ENCODE assay signal across 11 cellular contexts in the genomic region with DNA sequence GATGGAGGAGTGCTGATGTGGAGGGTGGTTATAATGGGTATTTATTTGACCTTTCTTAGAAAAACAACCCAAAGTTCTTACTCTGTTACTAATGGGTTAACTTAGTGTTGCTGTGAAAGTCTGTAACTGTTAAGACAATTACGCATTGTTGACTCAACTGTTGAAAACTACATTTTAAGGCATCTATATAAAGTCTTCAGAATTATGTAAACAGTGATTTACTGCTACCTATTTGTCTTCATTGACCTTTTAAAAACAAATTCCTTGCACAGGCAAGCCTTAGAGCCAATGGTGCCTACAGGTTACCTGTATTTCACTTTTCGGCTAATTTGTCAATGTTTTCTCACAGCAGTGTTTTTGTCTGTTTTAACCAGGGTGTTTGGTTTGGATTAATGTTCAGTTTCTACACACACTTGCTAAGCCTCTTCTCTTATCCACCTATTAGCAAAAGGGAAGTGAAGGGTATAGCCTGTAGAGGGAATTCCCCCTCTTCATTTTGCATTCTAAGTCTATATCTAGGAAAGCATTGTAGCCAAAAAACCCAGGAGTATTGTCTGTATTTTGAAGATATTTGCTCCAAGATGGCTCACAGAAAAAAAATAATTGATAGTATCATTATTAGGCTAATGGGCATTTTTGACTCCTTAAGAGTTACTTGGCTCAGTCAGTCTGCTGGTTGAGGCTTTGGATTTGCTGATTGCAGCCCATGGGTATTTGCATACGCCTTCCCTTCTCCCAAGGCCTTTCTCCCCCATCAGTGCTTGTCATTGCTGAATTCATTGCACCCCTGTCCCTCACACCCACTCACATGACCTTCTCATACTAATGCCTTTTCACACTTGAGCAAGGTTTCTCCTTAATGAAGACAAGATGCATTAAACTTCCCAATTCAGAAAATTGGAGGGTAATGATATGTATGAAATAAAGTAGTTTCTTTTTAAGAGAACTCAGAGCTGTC.
A peak's percentile ranks its signal among the peaks of the same experiment; 100 is the strongest.
DNase-seq lines count a peak whose midpoint lies in the region; ATAC-seq lines count a peak whose summit lies in the region.
"Had no signal": no experiment of that assay in that cellular context is flagged by ENCODE, and none has a peak within 500 bp of the region (broad histone marks: within the 10 kb centered on the region; RNA-seq: fewer than 3 reads in every experiment).

No MANE protein-coding gene starts in this region.

- H3K36me3 Mint-ChIP-seq in memory B cell = no peaks in the 10 kb centered on the region

- ATAC-seq in GM18867 (IDR thresholded peaks at IDR 0.05; ENCODE audit: unreplicated experiment) (peak; percentile 41), GM21737 (IDR thresholded peaks at IDR 0.05; ENCODE audit: unreplicated experiment) (peak; percentile 43), HG03378 (IDR thresholded peaks at IDR 0.05; ENCODE audit: unreplicated experiment) (peak; percentile 55), memory B cell (ENCODE audit: low read depth) (peak; percentile 75)

- peaks cover 17% of the 10 kb centered on the region for H3K4me1 Mint-ChIP-seq in memory B cell

- H3K4me3 Mint-ChIP-seq in memory B cell = no peak overlapping the region
- H3K4me3 Mint-ChIP-seq: stimulated activated naive CD8-positive, alpha-beta T cell treated with anti-CD3 and anti-CD28 coated beads, Interleukin-15, Interleukin-2, amounts not matched to agents 100 ng/mL and 50 ng/mL, for 24 hours had no signal

- H3K9me3 Mint-ChIP-seq in memory B cell = no peaks in the 10 kb centered on the region
- H3K9me3 Mint-ChIP-seq: stimulated activated naive CD8-positive, alpha-beta T cell treated with anti-CD3 and anti-CD28 coated beads, Interleukin-15, Interleukin-2, amounts not matched to agents 100 ng/mL and 50 ng/mL, for 24 hours had no signal

- in situ Hi-C loops in KBM-7 (cut with MboI; ENCODE audit: low pct_unique_long_range_greater_than_20kb, low sequenced_read_pairs) = no loop called here

- peak in 1 of 2 donors; percentile 2 for DNase-seq in memory B cell (ENCODE audit: low spot score in 2 of 2)
- DNase-seq in NCI-H82 treated with DMSO at 0.1 percent for 48 hours (lab: John Stamatoyannopoulos, UW; ENCODE audit: unreplicated experiment) = no peak
- DNase-seq in stimulated activated naive CD4-positive, alpha-beta T cell (lab: John Stamatoyannopoulos, UW) = no peak
- no peak for DNase-seq in KBM-7
- no peak for DNase-seq in central memory CD4-positive, alpha-beta T cell
- DNase-seq: left ventricle myocardium inferior; NK-92 treated with Interleukin-12 subunit alpha and Interleukin-12 subunit beta, amount 100 ng/mL, for 24 hours had no signal

- H3K27me3 Mint-ChIP-seq in memory B cell = no peaks in the 10 kb centered on the region
- H3K27me3 Mint-ChIP-seq: stimulated activated naive CD8-positive, alpha-beta T cell treated with anti-CD3 and anti-CD28 coated beads, Interleukin-15, Interleukin-2, amounts not matched to agents 100 ng/mL and 50 ng/mL, for 24 hours had no signal

- H3K27ac Mint-ChIP-seq in memory B cell = no peak overlapping the region
- H3K27ac Mint-ChIP-seq: stimulated activated naive CD8-positive, alpha-beta T cell treated with anti-CD3 and anti-CD28 coated beads, Interleukin-15, Interleukin-2, amounts not matched to agents 100 ng/mL and 50 ng/mL, for 24 hours had no signal
